In the genomic region with DNA sequence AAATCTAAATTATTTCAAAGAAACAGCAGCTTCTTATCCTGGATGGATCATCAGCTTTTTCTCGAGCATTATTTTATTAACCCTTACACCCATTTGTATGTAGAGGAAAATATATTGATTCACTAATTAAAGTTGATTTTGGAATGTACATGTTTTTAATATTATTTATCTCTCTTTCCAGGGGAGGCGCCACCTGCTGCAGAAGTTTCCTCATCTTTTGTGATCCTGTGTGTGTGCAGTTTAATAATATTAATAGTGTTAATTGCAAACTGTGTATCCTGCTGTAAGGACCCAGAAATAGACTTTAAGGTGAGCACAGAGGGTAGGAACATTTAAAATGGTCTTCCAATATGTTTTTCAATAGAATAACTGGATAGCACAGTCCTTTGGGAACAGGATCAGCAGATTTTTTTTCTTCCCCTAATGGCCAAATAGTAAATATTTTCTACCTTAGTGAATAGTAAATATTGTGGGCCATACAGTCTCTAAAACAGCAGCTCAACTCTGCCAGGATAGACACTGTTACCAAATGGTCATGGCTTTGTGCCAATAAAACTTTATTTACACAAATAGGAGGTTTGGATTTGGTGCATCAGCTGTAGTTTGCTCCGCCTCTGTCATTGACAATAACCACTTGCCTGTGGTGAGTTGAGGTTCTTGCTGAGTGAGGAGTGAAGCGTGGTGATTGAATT, we compare ENCODE assay signal across 12 cellular contexts. TPM values are rescaled to one million over a fixed set of nuclear protein-coding genes. Genes with fewer than 3 reads are reported as not detected.
DNase-seq lines count a peak whose midpoint lies in the region; ATAC-seq and TF ChIP-seq lines count a peak whose summit lies in the region.
"Had no signal": no experiment of that assay in that cellular context is flagged by ENCODE, and none has a peak within 500 bp of the region (broad histone marks: within the 10 kb centered on the region; RNA-seq: fewer than 3 reads in every experiment).

No MANE protein-coding gene starts in this region.

- no peak for DNase-seq in epithelial cell of proximal tubule (ENCODE audit: low read depth)
- DNase-seq in NCI-H1930 (lab: John Stamatoyannopoulos, UW) = no peak
- no peak for DNase-seq in GM13977 (ENCODE audit: low spot score)
- DNase-seq in T-helper 1 cell = no peak
- DNase-seq: CD4-positive, CD25-positive, alpha-beta regulatory T cell; H7; IMR-90; NCI-H1092 had no signal

- H3K27me3 Mint-ChIP-seq in IgD-negative memory B cell = peaks cover 39% of the 10 kb centered on the region
- H3K27me3 Mint-ChIP-seq: CD4-positive, CD25-positive, alpha-beta regulatory T cell had no signal

- peaks cover 9% of the 10 kb centered on the region for H3K36me3 ChIP-seq in OCI-LY3 (replicated peaks; ENCODE audit: low read depth, low read length)

- H3K36me3 Mint-ChIP-seq in IgD-negative memory B cell = peaks cover 18% of the 10 kb centered on the region

- H3K4me1 Mint-ChIP-seq in IgD-negative memory B cell = peaks cover 27 to 35% (median 29%) of the 10 kb centered on the region in 3 donors

- no peaks in the 10 kb centered on the region for H3K79me2 ChIP-seq in OCI-LY3 (ENCODE audit: low read length)

- no peak for ATAC-seq in GM21717 (IDR thresholded peaks at IDR 0.05; ENCODE audit: unreplicated experiment)

- H3K4me3 ChIP-seq in OCI-LY3 (ENCODE audit: low read length) (no peak overlapping the region), epithelial cell of proximal tubule (ENCODE audit: low read depth, low read length) (no peak overlapping the region)

- in situ Hi-C loops in GM13977 (cut with MboI; ENCODE audit: low pct_unique_long_range_greater_than_20kb, low sequenced_read_pairs, unreplicated experiment) = no loop called here

- H3K9me3 Mint-ChIP-seq in IgD-negative memory B cell = no peaks in the 10 kb centered on the region
- H3K9me3 Mint-ChIP-seq: CD4-positive, CD25-positive, alpha-beta regulatory T cell had no signal

- H3K9me3 ChIP-seq in OCI-LY3 (ENCODE audit: insufficient read depth, low read length) = no peaks in the 10 kb centered on the region

- H3K4me3 Mint-ChIP-seq in IgD-negative memory B cell = peak overlapping the region in 1 of 4 donors; percentile 0

- H3K27me3 ChIP-seq in OCI-LY3 (ENCODE audit: low read depth, low read length) = peaks cover 67% of the 10 kb centered on the region

- H3K9ac ChIP-seq in OCI-LY3 (ENCODE audit: low read length) = no peak overlapping the region

- H2AFZ ChIP-seq in OCI-LY3 (ENCODE audit: low read depth, low read length) = no peak overlapping the region

- peaks cover 41% of the 10 kb centered on the region for H3K4me1 ChIP-seq in OCI-LY3 (ENCODE audit: low read length)

- TF ChIP-seq CTCF in 22Rv1 (IDR thresholded peaks at IDR 0.05) (peak; percentile 28; the same call in 1 of the 2 replicates), OCI-LY3 (IDR thresholded peaks at IDR 0.05; ENCODE audit: low read depth, low read length) (peak; percentile 19; the same call in 1 of the 2 replicates), epithelial cell of proximal tubule (conservative IDR thresholded peaks at IDR 0.05; ENCODE audit: low read depth, low read length) (peak; percentile 8), GM13977 (IDR thresholded peaks at IDR 0.05; ENCODE audit: extremely low read depth, insufficient read depth, missing control alignments) (no peak)

- H4K20me1 ChIP-seq in OCI-LY3 (ENCODE audit: insufficient read depth, low read length) = peaks cover 94% of the 10 kb centered on the region

- H3K27ac ChIP-seq in 22Rv1 = no peak overlapping the region; the same call in 1 of the 2 replicates
- H3K27ac ChIP-seq in OCI-LY3 (ENCODE audit: low read length) = no peak overlapping the region

- peak overlapping the region; percentile 1 to 48 (median 1) for H3K27ac Mint-ChIP-seq in IgD-negative memory B cell

- peak overlapping the region; percentile 31 for H3K4me2 ChIP-seq in OCI-LY3 (ENCODE audit: low read length)

RNA-seq across cellular contexts. Expression of gene LMTK2, which starts 30.6 kb away (rescaled TPM):
- 1.6 TPM for polyA plus RNA-seq in IgD-negative memory B cell
- 8.7 and 10.6 TPM in 2 replicates for total RNA-seq in epithelial cell of proximal tubule
